In the genomic region with DNA sequence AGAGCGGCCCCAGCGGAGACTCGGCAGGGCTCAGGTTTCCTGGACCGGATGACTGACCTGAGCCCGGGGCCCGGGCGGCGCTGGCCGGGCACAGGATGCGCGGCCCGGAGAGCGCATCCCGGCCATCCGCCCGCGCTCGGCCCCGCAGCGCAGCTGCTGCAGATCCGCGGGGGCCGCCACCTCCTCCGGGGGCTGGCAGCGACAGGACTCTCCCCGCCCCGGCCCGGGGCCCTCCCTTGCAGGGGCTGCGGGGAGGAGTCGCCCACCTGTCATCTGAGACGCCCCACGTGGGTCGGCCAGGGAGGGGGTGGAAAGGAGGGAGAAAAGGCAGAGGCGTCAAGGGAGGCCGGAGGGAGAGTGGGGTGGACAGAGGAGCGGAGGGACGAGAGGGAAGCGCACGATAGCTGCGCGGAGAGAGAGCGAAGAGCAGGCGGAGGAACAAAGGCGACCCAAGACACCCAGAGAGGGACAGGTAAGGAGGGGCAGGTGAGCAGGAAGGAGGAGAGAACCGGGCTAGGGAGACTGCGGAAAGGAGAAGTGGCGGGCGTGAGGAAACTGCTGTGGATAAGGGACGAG, we compare ENCODE assay signal across 8 cellular contexts. TPM values are rescaled to one million over a fixed set of nuclear protein-coding genes. Genes with fewer than 3 reads are reported as not detected.
A peak's percentile ranks its signal among the peaks of the same experiment; 100 is the strongest.
DNase-seq lines count a peak whose midpoint lies in the region; ATAC-seq and TF ChIP-seq lines count a peak whose summit lies in the region.

No MANE protein-coding gene starts in this region.

- peak overlapping the region; percentile 95 for H3K27ac ChIP-seq in AG04450 (ENCODE audit: low read depth, low read length)

- intact Hi-C loops in activated CD4-positive, alpha-beta T cell treated with anti-CD3 and anti-CD28 coated beads, Interleukin-2, amount 10 ng/mL, durations not matched to agents 24 days and 14 days (cut with micrococcal nuclease), result loop anchor here (5.0 to 10.0 kb wide), 4 partner anchors 219 to 813 kb away; a partner anchor contains a TSS

- peak; percentile 33 for DNase-seq in AG04450 (ENCODE audit: low read depth, low spot score)
- peak; percentile 92 for DNase-seq in NCI-H2227 (lab: John Stamatoyannopoulos, UW; ENCODE audit: unreplicated experiment)
- DNase-seq in activated CD4-positive, alpha-beta T cell treated with anti-CD3 and anti-CD28 coated beads, Interleukin-2, amount 10 ng/mL, durations not matched to agents 24 days and 14 days, result peak; percentile 92
- peak; percentile 92 for DNase-seq in ecto neural progenitor cell (ENCODE audit: low spot score)
- DNase-seq in lung microvascular endothelial cell (ENCODE audit: low read depth in 2 of 2), result peak; percentile 46 to 77
- peak; percentile 45 for DNase-seq in stimulated activated CD8-positive, alpha-beta memory T cell treated with anti-CD3 and anti-CD28 coated beads, Interleukin-12 subunit alpha, Interleukin-12 subunit beta, amount 100 ng/mL, for 24 hours (ENCODE audit: extremely low read depth)

- H3K9me3 Mint-ChIP-seq in activated CD4-positive, alpha-beta T cell treated with anti-CD3 and anti-CD28 coated beads, Interleukin-2, amount 10 ng/mL, durations not matched to agents 24 days and 14 days, result no peaks in the 10 kb centered on the region

- peak overlapping the region; percentile 97 for H3K4me3 ChIP-seq in AG04450 (ENCODE audit: low read depth, low read length)

- peak; percentile 30 for ATAC-seq in GM18519 (IDR thresholded peaks at IDR 0.05; ENCODE audit: low FRiP score, unreplicated experiment)
- ATAC-seq in HG03045 (IDR thresholded peaks at IDR 0.05; ENCODE audit: unreplicated experiment), result peak; percentile 48

- CTCF ChIA-PET in AG04450 (lab: Charles Lee), result interaction anchor here (0.6 to 1.1 kb wide), 4 partner anchors 12 to 250 kb away, joined by 3 to 5 read pairs (median 4); no protein-coding TSS in a partner anchor

- H3K4me3 Mint-ChIP-seq in activated CD4-positive, alpha-beta T cell treated with anti-CD3 and anti-CD28 coated beads, Interleukin-2, amount 10 ng/mL, durations not matched to agents 24 days and 14 days, result peak overlapping the region; percentile 94

- no peaks in the 10 kb centered on the region for H3K9me3 ChIP-seq in AG04450 (ENCODE audit: control insufficient read depth, insufficient read depth, low read length)

- H3K4me1 Mint-ChIP-seq in activated CD4-positive, alpha-beta T cell treated with anti-CD3 and anti-CD28 coated beads, Interleukin-2, amount 10 ng/mL, durations not matched to agents 24 days and 14 days, result peaks cover 62% of the 10 kb centered on the region

- POLR2A ChIA-PET in AG04450 (lab: Yijun Ruan, JAX), result interaction anchor here (0.9 to 1.1 kb wide), 4 partner anchors 16 to 54 kb away, joined by 3 to 5 read pairs (median 3); a partner anchor contains a TSS

- H3K27me3 Mint-ChIP-seq in activated CD4-positive, alpha-beta T cell treated with anti-CD3 and anti-CD28 coated beads, Interleukin-2, amount 10 ng/mL, durations not matched to agents 24 days and 14 days, result no peaks in the 10 kb centered on the region

- peaks cover 26% of the 10 kb centered on the region for H3K36me3 Mint-ChIP-seq in activated CD4-positive, alpha-beta T cell treated with anti-CD3 and anti-CD28 coated beads, Interleukin-2, amount 10 ng/mL, durations not matched to agents 24 days and 14 days (ENCODE audit: low read depth)

- TF ChIP-seq CTCF in AG04450 (IDR thresholded peaks at IDR 0.05; ENCODE audit: low read depth, low read length), result no peak

- no peaks in the 10 kb centered on the region for H3K27me3 ChIP-seq in AG04450 (ENCODE audit: control insufficient read depth, insufficient read depth, low read length)

- H3K27ac Mint-ChIP-seq in activated CD4-positive, alpha-beta T cell treated with anti-CD3 and anti-CD28 coated beads, Interleukin-2, amount 10 ng/mL, durations not matched to agents 24 days and 14 days, result peak overlapping the region; percentile 99

RNA-seq across cellular contexts. Expression of a gene that starts 0.5 kb away (rescaled TPM):
- 238 and 282 TPM in 2 replicates for polyA plus RNA-seq in AG04450 (2011; rRNA removed)
- polyA minus RNA-seq in AG04450 (2011; rRNA and poly(A)+ RNA removed), result 308 and 368 TPM in 2 replicates
- total RNA-seq in activated CD4-positive, alpha-beta T cell treated with anti-CD3 and anti-CD28 coated beads, Interleukin-2, amount 10 ng/mL, durations not matched to agents 24 days and 14 days, result 194 and 207 TPM in 2 replicates
- total RNA-seq in lung microvascular endothelial cell, result 225 and 352 TPM in 2 replicates

RNA-seq across cellular contexts. Expression of a gene that starts 54.5 kb away (rescaled TPM):
- polyA plus RNA-seq in AG04450 (2011; rRNA removed), result 121 and 125 TPM in 2 replicates
- polyA minus RNA-seq in AG04450 (2011; rRNA and poly(A)+ RNA removed), result 104 and 107 TPM in 2 replicates
- total RNA-seq in activated CD4-positive, alpha-beta T cell treated with anti-CD3 and anti-CD28 coated beads, Interleukin-2, amount 10 ng/mL, durations not matched to agents 24 days and 14 days, result 9.1 and 9.5 TPM in 2 replicates
- total RNA-seq in lung microvascular endothelial cell, result 49.5 and 96.8 TPM in 2 replicates

Comparison
In these comparisons a context has a peak if more than half of its experiments do, and no peak if none do; other contexts are left out.
1. Peak in every context shown above with its lines: DNase-seq, ATAC-seq, H3K4me3 ChIP-seq and H3K27ac ChIP-seq.
2. DNase-seq: peak in every context shown above with its lines; median percentile 92 in NCI-H2227; 92 in activated CD4-positive, alpha-beta T cell treated with anti-CD3 and anti-CD28 coated beads, Interleukin-2, amount 10 ng/mL, durations not matched to agents 24 days and 14 days; 92 in ecto neural progenitor cell; 62 in lung microvascular endothelial cell; 45 in stimulated activated CD8-positive, alpha-beta memory T cell treated with anti-CD3 and anti-CD28 coated beads, Interleukin-12 subunit alpha, Interleukin-12 subunit beta, amount 100 ng/mL, for 24 hours; 33 in AG04450.